ENCODE assay signal across 26 cellular contexts in the genomic region with DNA sequence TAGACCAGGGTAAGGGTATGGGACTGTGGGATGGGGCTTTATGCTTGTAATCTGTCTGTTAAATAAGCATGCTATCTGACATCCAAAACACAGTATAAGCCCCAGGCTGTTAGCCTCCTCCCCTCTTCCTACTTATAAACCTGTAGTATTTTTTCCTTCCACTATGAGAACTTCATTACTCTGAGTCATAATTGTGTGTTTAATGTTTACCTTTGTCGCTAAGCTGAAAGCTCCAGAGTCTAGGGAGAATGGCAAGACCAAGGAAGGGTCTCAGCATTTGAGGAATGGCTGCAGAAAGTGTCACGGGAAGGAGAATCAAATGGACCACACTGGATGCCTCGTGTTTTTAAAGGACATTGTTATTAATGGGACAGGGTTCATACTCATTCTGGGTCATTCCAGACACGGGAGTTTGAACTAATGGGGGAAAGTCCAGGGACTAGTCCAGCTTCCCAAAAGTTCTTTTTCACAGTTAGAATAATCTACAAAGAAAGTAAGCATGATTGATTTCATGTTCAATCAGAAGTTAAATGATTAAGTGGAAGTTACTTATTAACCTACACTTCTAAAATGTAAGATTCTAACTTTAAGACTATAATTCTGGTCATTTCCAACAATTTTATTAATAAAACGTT.
DNase-seq lines count a peak whose midpoint lies in the region; ATAC-seq, FAIRE-seq and TF ChIP-seq lines count a peak whose summit lies in the region.
"Had no signal": no experiment of that assay in that cellular context is flagged by ENCODE, and none has a peak within 500 bp of the region (broad histone marks: within the 10 kb centered on the region; RNA-seq: fewer than 3 reads in every experiment).

No MANE protein-coding gene starts in this region.

- no peaks in the 10 kb centered on the region for H3F3A ChIP-seq in PC-3 (ENCODE audit: low read length, unreplicated experiment)

- H3K27me3 ChIP-seq in PC-3 (ENCODE audit: low read length) (no peaks in the 10 kb centered on the region), fibroblast of lung (ENCODE audit: control insufficient read depth, insufficient read depth, low read length) (no peaks in the 10 kb centered on the region), osteoblast (ENCODE audit: insufficient read depth, low read length) (no peaks in the 10 kb centered on the region), small intestine (ENCODE audit: control insufficient read depth in 2 of 2, insufficient read depth in 2 of 2, low read length in 2 of 2) (no peaks in the 10 kb centered on the region)
- H3K27me3 ChIP-seq: body of pancreas, stomach, upper lobe of left lung had no signal

- POLR2A ChIA-PET in PC-3 (lab: Charles Lee; ENCODE audit: unreplicated experiment), result no interaction called here

- ATAC-seq in PC-3 (peak; percentile 89), HG03520 (IDR thresholded peaks at IDR 0.05; ENCODE audit: unreplicated experiment) (no peak), GM18907 (IDR thresholded peaks at IDR 0.05; ENCODE audit: unreplicated experiment) (no peak)
- no peak for ATAC-seq in activated CD4-positive, CD25-positive, alpha-beta regulatory T cell treated with anti-CD3 and anti-CD28 coated beads, Interleukin-2, amount 50 U/mL, for 24 hours
- ATAC-seq: activated CD8-positive, alpha-beta T cell treated with anti-CD3 and anti-CD28 coated beads, Interleukin-2, amount 10 ng/mL, durations not matched to agents 7 days and 5 days; activated T-cell treated with anti-CD3 and anti-CD28 coated beads, Interleukin-2, amount 50 U/mL, for 4 hours; body of pancreas; natural killer cell had no signal

- FAIRE-seq in small intestine (lab: Jason Lieb, UNC), result no peak
- FAIRE-seq: HTR-8/SVneo had no signal

- intact Hi-C loops in PC-3 (cut with micrococcal nuclease), result no loop called here

- no TSS peak for BruUV-seq in PC-3 (replicated peaks; lab: Mats Ljungman, UMichigan)

- WGBS in small intestine, 3 donors, result 18 to 54% (median 32%) methylated on average over 5 of the region's 5 CpGs

- peaks cover 5% of the 10 kb centered on the region for H3K4me1 ChIP-seq in PC-3 (ENCODE audit: insufficient read depth, low read length)
- no peaks in the 10 kb centered on the region for H3K4me1 ChIP-seq in fibroblast of lung (ENCODE audit: control insufficient read depth, extremely low read depth, insufficient read depth, low read length)
- no peaks in the 10 kb centered on the region for H3K4me1 ChIP-seq in osteoblast (ENCODE audit: insufficient read depth, low read length)
- no peaks in the 10 kb centered on the region for H3K4me1 ChIP-seq in small intestine (ENCODE audit: control insufficient read depth in 2 of 2, insufficient read depth in 1 of 2, low read depth in 1 of 2, low read length in 1 of 2)
- H3K4me1 ChIP-seq: upper lobe of left lung had no signal

- CTCF ChIA-PET in PC-3 (lab: Charles Lee), result interaction anchor here (0.5 kb wide), 1 partner anchor 413 kb away, joined by 3 read pairs; no protein-coding TSS in a partner anchor

- TF ChIP-seq CTCF in PC-3 (conservative IDR thresholded peaks at IDR 0.05; ENCODE audit: low read depth, low read length) (no peak), fibroblast of lung (conservative IDR thresholded peaks at IDR 0.05 in 1 of 2, IDR thresholded peaks at IDR 0.05 in 1 of 2; ENCODE audit: low read depth in 1 of 2, low read length in 2 of 2) (no peak), osteoblast (IDR thresholded peaks at IDR 0.05; ENCODE audit: extremely low read depth, low read depth, low read length) (no peak)

- no peaks in the 10 kb centered on the region for H4K20me1 ChIP-seq in PC-3 (ENCODE audit: low read length)
- no peaks in the 10 kb centered on the region for H4K20me1 ChIP-seq in fibroblast of lung (ENCODE audit: control insufficient read depth, extremely low read depth, insufficient read depth, low read length)
- no peaks in the 10 kb centered on the region for H4K20me1 ChIP-seq in osteoblast (ENCODE audit: insufficient read depth, low read length)

- H3K36me3 ChIP-seq in PC-3 (ENCODE audit: low read depth, low read length), result no peaks in the 10 kb centered on the region
- no peaks in the 10 kb centered on the region for H3K36me3 ChIP-seq in fibroblast of lung (ENCODE audit: control insufficient read depth, insufficient read depth, low read length)
- no peaks in the 10 kb centered on the region for H3K36me3 ChIP-seq in osteoblast (ENCODE audit: insufficient read depth, low read length)
- no peaks in the 10 kb centered on the region for H3K36me3 ChIP-seq in small intestine (ENCODE audit: control insufficient read depth in 2 of 2, insufficient read depth in 2 of 2, low read length in 2 of 2)
- H3K36me3 ChIP-seq: stomach, upper lobe of left lung had no signal

- H3K27ac ChIP-seq in PC-3 (ENCODE audit: low read length) (no peak overlapping the region), fibroblast of lung (ENCODE audit: insufficient read depth, low read length) (no peak overlapping the region), osteoblast (ENCODE audit: low read depth, low read length) (no peak overlapping the region), small intestine (ENCODE audit: low read depth in 1 of 2, low read length in 1 of 2) (no peak overlapping the region)
- H3K27ac ChIP-seq: coronary artery, skin epidermis, stomach, upper lobe of left lung had no signal

- H3K9me3 ChIP-seq in PC-3 (ENCODE audit: low read length), result no peaks in the 10 kb centered on the region
- no peaks in the 10 kb centered on the region for H3K9me3 ChIP-seq in fibroblast of lung (ENCODE audit: control insufficient read depth, insufficient read depth, low read depth, low read length)
- H3K9me3 ChIP-seq in osteoblast (ENCODE audit: low read depth, low read length), result no peaks in the 10 kb centered on the region
- no peaks in the 10 kb centered on the region for H3K9me3 ChIP-seq in small intestine (ENCODE audit: control insufficient read depth, low read depth)
- H3K9me3 ChIP-seq: body of pancreas, stomach, upper lobe of left lung had no signal

- H3K9ac ChIP-seq in PC-3 (ENCODE audit: low read length) (no peak overlapping the region), fibroblast of lung (ENCODE audit: insufficient read depth, low read length) (no peak overlapping the region)

- H3K4me3 ChIP-seq in PC-3 (ENCODE audit: low read length) (no peak overlapping the region), fibroblast of lung (replicated peaks in 1 of 4; ENCODE audit: control extremely low read depth in 1 of 4, insufficient read depth in 1 of 4, low read depth in 3 of 4, low read length in 4 of 4) (no peak overlapping the region), osteoblast (ENCODE audit: insufficient read depth, low read length) (no peak overlapping the region), small intestine (ENCODE audit: low read depth in 1 of 2, low read length in 2 of 2) (no peak overlapping the region)
- H3K4me3 ChIP-seq: body of pancreas, coronary artery, skin epidermis, stomach, upper lobe of left lung had no signal

- peak overlapping the region; percentile 49; the same call in 1 of the 2 replicates for H2AFZ ChIP-seq in PC-3 (ENCODE audit: low read length)
- H2AFZ ChIP-seq in fibroblast of lung (ENCODE audit: low read length), result no peak overlapping the region
- H2AFZ ChIP-seq in osteoblast (ENCODE audit: low read length), result no peak overlapping the region

- peak overlapping the region; percentile 27; the same call in 1 of the 2 replicates for H3K4me2 ChIP-seq in PC-3 (ENCODE audit: low read length)
- H3K4me2 ChIP-seq in fibroblast of lung (ENCODE audit: extremely low read depth, insufficient read depth, low read length), result no peak overlapping the region
- H3K4me2 ChIP-seq in osteoblast (ENCODE audit: insufficient read depth, low read length), result no peak overlapping the region

- H3K79me2 ChIP-seq in PC-3 (ENCODE audit: low read length) (no peaks in the 10 kb centered on the region), fibroblast of lung (ENCODE audit: control insufficient read depth, insufficient read depth, low read length) (no peaks in the 10 kb centered on the region), osteoblast (ENCODE audit: insufficient read depth, low read length) (no peaks in the 10 kb centered on the region)

- H3K9me2 ChIP-seq in PC-3 (replicated peaks; ENCODE audit: low read length), result no peaks in the 10 kb centered on the region

- DNase-seq in ELR (ENCODE audit: low read depth), result peak; percentile 79
- peak; percentile 76 for DNase-seq in PC-3
- peak; percentile 30 to 48 for DNase-seq in fibroblast of lung (ENCODE audit: low read depth in 2 of 2)
- DNase-seq in osteoblast (ENCODE audit: insufficient read length, low spot score, missing footprints), result peak; percentile 83
- no peak for DNase-seq in small intestine
- DNase-seq: activated CD8-positive, alpha-beta T cell treated with anti-CD3 and anti-CD28 coated beads, Interleukin-2, amount 10 ng/mL, durations not matched to agents 7 days and 5 days; activated T-cell treated with anti-CD3 and anti-CD28 coated beads, Interleukin-2, amount 50 U/mL, for 4 hours; AML-193; body of pancreas; GDM1; HCEC 1CT; islet precursor cell; natural killer cell; NCI-H1105 treated with DMSO at 0.1 percent for 48 hours; NCI-H526; posterior cingulate gyrus; stimulated activated CD4-positive, alpha-beta T cell treated with anti-CD3 and anti-CD28 coated beads, Interleukin-2, amount 100 ng/mL, for 48 hours; stomach; T-helper 2 cell; upper lobe of left lung had no signal
